ENCODE assay signal across 13 cellular contexts in genomic region chr6:157991067-157991432, GRCh38. TPM values are rescaled to one million over a fixed set of nuclear protein-coding genes. Genes with fewer than 3 reads are reported as not detected.
DNase-seq lines count a peak whose midpoint lies in the region; ATAC-seq and TF ChIP-seq lines count a peak whose summit lies in the region.
"Had no signal": no experiment of that assay in that cellular context is flagged by ENCODE, and none has a peak within 500 bp of the region (broad histone marks: within the 10 kb centered on the region; RNA-seq: fewer than 3 reads in every experiment).

No MANE protein-coding gene starts in this region.

- peaks cover 13% of the 10 kb centered on the region for H3K4me1 ChIP-seq in CD4-positive, CD25-positive, alpha-beta regulatory T cell (ENCODE audit: control insufficient read depth, insufficient read depth, low read length, poor library complexity, severe bottlenecking)
- H3K4me1 ChIP-seq in body of pancreas (peaks cover 53% of the 10 kb centered on the region), prostate gland (replicated peaks) (peaks cover 18% of the 10 kb centered on the region)
- H3K4me1 ChIP-seq: foreskin keratinocyte had no signal

- H3K9me3 ChIP-seq in CD4-positive, CD25-positive, alpha-beta regulatory T cell (ENCODE audit: control insufficient read depth in 2 of 2, low read length in 2 of 2) = no peaks in the 10 kb centered on the region
- H3K9me3 ChIP-seq in body of pancreas (no peaks in the 10 kb centered on the region), prostate gland (no peaks in the 10 kb centered on the region)
- H3K9me3 ChIP-seq: breast epithelium had no signal

- H3K27ac Mint-ChIP-seq in CD4-positive, CD25-positive, alpha-beta regulatory T cell = peak overlapping the region in 2 of 3 donors; percentile 83 to 90
- H3K27ac Mint-ChIP-seq in IgD-negative memory B cell = peak overlapping the region; percentile 23 to 94 (median 85)
- H3K27ac Mint-ChIP-seq in activated CD8-positive, alpha-beta memory T cell treated with anti-CD3 and anti-CD28 coated beads, Interleukin-2, amount 10 ng/mL, durations not matched to agents 7 days and 5 days = no peak overlapping the region
- H3K27ac Mint-ChIP-seq: type B pancreatic cell had no signal

- peak overlapping the region in 1 of 4 donors; percentile 39 for H3K4me3 Mint-ChIP-seq in CD4-positive, CD25-positive, alpha-beta regulatory T cell
- peak overlapping the region in 3 of 4 donors; percentile 80 to 95 (median 89) for H3K4me3 Mint-ChIP-seq in IgD-negative memory B cell
- H3K4me3 Mint-ChIP-seq in activated CD8-positive, alpha-beta memory T cell treated with anti-CD3 and anti-CD28 coated beads, Interleukin-2, amount 10 ng/mL, durations not matched to agents 7 days and 5 days = no peak overlapping the region
- H3K4me3 Mint-ChIP-seq: type B pancreatic cell had no signal

- TF ChIP-seq CTCF in body of pancreas (IDR thresholded peaks at IDR 0.05) = no peak
- TF ChIP-seq CTCF in prostate gland (IDR thresholded peaks at IDR 0.05) = no peak

- H3K36me3 ChIP-seq in CD4-positive, CD25-positive, alpha-beta regulatory T cell (ENCODE audit: control insufficient read depth, insufficient read depth, low read length) = no peaks in the 10 kb centered on the region
- no peaks in the 10 kb centered on the region for H3K36me3 ChIP-seq in body of pancreas (replicated peaks in 1 of 2; ENCODE audit: insufficient read depth in 1 of 2, low read depth in 2 of 2)
- H3K36me3 ChIP-seq in prostate gland = no peaks in the 10 kb centered on the region
- H3K36me3 ChIP-seq: breast epithelium had no signal

- no peaks in the 10 kb centered on the region for H3K27me3 ChIP-seq in CD4-positive, CD25-positive, alpha-beta regulatory T cell (ENCODE audit: control insufficient read depth, insufficient read depth, low read length)
- no peaks in the 10 kb centered on the region for H3K27me3 ChIP-seq in body of pancreas
- no peaks in the 10 kb centered on the region for H3K27me3 ChIP-seq in prostate gland (replicated peaks; ENCODE audit: insufficient read depth)
- H3K27me3 ChIP-seq: breast epithelium, foreskin keratinocyte had no signal

- TF ChIP-seq POLR2A in body of pancreas (IDR thresholded peaks at IDR 0.05) = no peak
- TF ChIP-seq POLR2A in prostate gland (IDR thresholded peaks at IDR 0.05) = peak; percentile 43

- peaks cover 4 to 43% (median 33%) of the 10 kb centered on the region in 4 donors for H3K4me1 Mint-ChIP-seq in CD4-positive, CD25-positive, alpha-beta regulatory T cell
- peaks cover 22 to 29% (median 23%) of the 10 kb centered on the region in 3 donors for H3K4me1 Mint-ChIP-seq in IgD-negative memory B cell
- H3K4me1 Mint-ChIP-seq in activated CD8-positive, alpha-beta memory T cell treated with anti-CD3 and anti-CD28 coated beads, Interleukin-2, amount 10 ng/mL, durations not matched to agents 7 days and 5 days = peaks cover 24% of the 10 kb centered on the region

- intact Hi-C loops in body of pancreas (cut with DNase I) = no loop called here
- intact Hi-C loops in prostate gland (cut with DNase I) = no loop called here

- peaks cover 0 to 2% (median 0%) of the 10 kb centered on the region in 7 donors for H3K9me3 Mint-ChIP-seq in CD4-positive, CD25-positive, alpha-beta regulatory T cell
- H3K9me3 Mint-ChIP-seq in IgD-negative memory B cell = peaks cover 0 to 4% (median 0%) of the 10 kb centered on the region in 3 donors
- no peaks in the 10 kb centered on the region for H3K9me3 Mint-ChIP-seq in activated CD8-positive, alpha-beta memory T cell treated with anti-CD3 and anti-CD28 coated beads, Interleukin-2, amount 10 ng/mL, durations not matched to agents 7 days and 5 days (ENCODE audit: low read depth)

- no peak overlapping the region for H3K4me3 ChIP-seq in CD4-positive, CD25-positive, alpha-beta regulatory T cell (ENCODE audit: low read depth, low read length)
- H3K4me3 ChIP-seq in body of pancreas (no peak overlapping the region), prostate gland (no peak overlapping the region)

- CTCF ChIA-PET in activated CD8-positive, alpha-beta memory T cell treated with anti-CD3 and anti-CD28 coated beads, Interleukin-2, amount 10 ng/mL, durations not matched to agents 7 days and 5 days (lab: Charles Lee) = interaction anchor here (1.8 kb wide), 1 partner anchor 8 kb away, joined by 4 read pairs; no protein-coding TSS in a partner anchor

- H3K27ac ChIP-seq in CD4-positive, CD25-positive, alpha-beta regulatory T cell (ENCODE audit: insufficient read depth, low read length, poor library complexity, severe bottlenecking) = no peak overlapping the region
- peak overlapping the region; percentile 56 to 77 (median 72) for H3K27ac ChIP-seq in body of pancreas
- peak overlapping the region; percentile 68 to 90 for H3K27ac ChIP-seq in prostate gland
- H3K27ac ChIP-seq: foreskin keratinocyte had no signal

- no peak for ATAC-seq in CD4-positive, CD25-positive, alpha-beta regulatory T cell (ENCODE audit: low read depth in 2 of 2)
- ATAC-seq in body of pancreas (no peak), GM19351 (IDR thresholded peaks at IDR 0.05; ENCODE audit: unreplicated experiment) (no peak), GM18511 (IDR thresholded peaks at IDR 0.05; ENCODE audit: unreplicated experiment) (no peak)
- ATAC-seq in activated CD8-positive, alpha-beta memory T cell treated with anti-CD3 and anti-CD28 coated beads, Interleukin-2, amount 10 ng/mL, durations not matched to agents 7 days and 5 days = no peak
- ATAC-seq: foreskin keratinocyte had no signal

- H3K27me3 Mint-ChIP-seq in CD4-positive, CD25-positive, alpha-beta regulatory T cell = no peaks in the 10 kb centered on the region
- H3K27me3 Mint-ChIP-seq in IgD-negative memory B cell = no peaks in the 10 kb centered on the region
- H3K27me3 Mint-ChIP-seq in activated CD8-positive, alpha-beta memory T cell treated with anti-CD3 and anti-CD28 coated beads, Interleukin-2, amount 10 ng/mL, durations not matched to agents 7 days and 5 days = no peaks in the 10 kb centered on the region
- H3K27me3 Mint-ChIP-seq: type B pancreatic cell had no signal

- DNase-seq in CD4-positive, CD25-positive, alpha-beta regulatory T cell = no peak
- peak in 2 of 4 donors; percentile 50 to 52 for DNase-seq in body of pancreas
- peak; percentile 61 for DNase-seq in prostate gland (ENCODE audit: low spot score)
- DNase-seq in activated CD8-positive, alpha-beta memory T cell treated with anti-CD3 and anti-CD28 coated beads, Interleukin-2, amount 10 ng/mL, durations not matched to agents 7 days and 5 days = no peak
- DNase-seq: foreskin keratinocyte, GOT3, KG1, NCI-H1436 had no signal

- WGBS in body of pancreas, 2 donors = 42 to 55% methylated on average over 11 of the region's 11 CpGs
- 56% methylated on average over 11 of the region's 11 CpGs for WGBS in prostate gland

- peaks cover 3% of the 10 kb centered on the region for H3K36me3 Mint-ChIP-seq in CD4-positive, CD25-positive, alpha-beta regulatory T cell
- no peaks in the 10 kb centered on the region for H3K36me3 Mint-ChIP-seq in IgD-negative memory B cell
- H3K36me3 Mint-ChIP-seq in activated CD8-positive, alpha-beta memory T cell treated with anti-CD3 and anti-CD28 coated beads, Interleukin-2, amount 10 ng/mL, durations not matched to agents 7 days and 5 days = peaks cover 4% of the 10 kb centered on the region

RNA-seq across cellular contexts. Expression of gene SYNJ2, which starts 9.4 kb away (rescaled TPM):
- total RNA-seq in CD4-positive, CD25-positive, alpha-beta regulatory T cell = 46.3 TPM
- polyA plus RNA-seq in CD4-positive, CD25-positive, alpha-beta regulatory T cell = 10 to 100 TPM in 2 of 4 donors, 1 to 10 TPM in 2; 6.4 to 12.4 (median 8.6) TPM
- polyA plus RNA-seq in IgD-negative memory B cell = 13.7 TPM
- 10 to 100 TPM; 12.2 to 14.8 TPM for total RNA-seq in body of pancreas
- 10 to 100 TPM; 19.7 to 19.9 TPM for total RNA-seq in prostate gland
- 10 to 100 TPM; 41.2 to 42.7 TPM for total RNA-seq in activated CD8-positive, alpha-beta memory T cell treated with anti-CD3 and anti-CD28 coated beads, Interleukin-2, amount 10 ng/mL, durations not matched to agents 7 days and 5 days
